ENCODE assay signal across 9 cellular contexts in genomic region chrX:47587091-47587891, GRCh38.
"Had no signal": no experiment of that assay in that cellular context is flagged by ENCODE, and none has a peak within 500 bp of the region (broad histone marks: within the 10 kb centered on the region; RNA-seq: fewer than 3 reads in every experiment).

No MANE protein-coding gene starts in this region.

- H3K36me3 ChIP-seq: upper lobe of right lung had no signal

- H3K27ac ChIP-seq: upper lobe of right lung had no signal

- H3K4me3 ChIP-seq: upper lobe of right lung had no signal

- ATAC-seq: activated naive CD4-positive, alpha-beta T cell treated with anti-CD3 and anti-CD28 coated beads, Interleukin-2, amount 50 U/mL, for 72 hours; stimulated activated naive CD8-positive, alpha-beta T cell treated with anti-CD3 and anti-CD28 coated beads, Interleukin-15, Interleukin-2, amounts not matched to agents 100 U/mL and 50 U/mL, for 24 hours; upper lobe of right lung had no signal

- H3K9me3 ChIP-seq: upper lobe of right lung had no signal

- H3K27ac Mint-ChIP-seq: activated naive CD4-positive, alpha-beta T cell treated with anti-CD3 and anti-CD28 coated beads, Interleukin-2, amount 50 U/mL, for 72 hours; activated T-cell treated with anti-CD3 and anti-CD28 coated beads, Interleukin-2, amount 50 U/mL, for 24 hours; natural killer cell treated with Interleukin-12 subunit alpha and Interleukin-12 subunit beta and Interleukin-15 and Interleukin-18, amount 100 ng/mL, for 72 hours had no signal

- H3K4me3 Mint-ChIP-seq: activated T-cell treated with anti-CD3 and anti-CD28 coated beads, Interleukin-2, amount 50 U/mL, for 24 hours; immature natural killer cell; natural killer cell treated with Interleukin-12 subunit alpha and Interleukin-12 subunit beta and Interleukin-15 and Interleukin-18, amount 100 ng/mL, for 72 hours had no signal

- H3K27me3 ChIP-seq: upper lobe of right lung had no signal

- H3K9me3 Mint-ChIP-seq: activated naive CD4-positive, alpha-beta T cell treated with anti-CD3 and anti-CD28 coated beads, Interleukin-2, amount 50 U/mL, for 72 hours; activated T-cell treated with anti-CD3 and anti-CD28 coated beads, Interleukin-2, amount 50 U/mL, for 24 hours; immature natural killer cell; natural killer cell treated with Interleukin-12 subunit alpha and Interleukin-12 subunit beta and Interleukin-15 and Interleukin-18, amount 100 ng/mL, for 72 hours had no signal

- H3K36me3 Mint-ChIP-seq: activated naive CD4-positive, alpha-beta T cell treated with anti-CD3 and anti-CD28 coated beads, Interleukin-2, amount 50 U/mL, for 72 hours; natural killer cell treated with Interleukin-12 subunit alpha and Interleukin-12 subunit beta and Interleukin-15 and Interleukin-18, amount 100 ng/mL, for 72 hours had no signal

- H3K4me1 ChIP-seq: upper lobe of right lung had no signal

- DNase-seq: activated effector memory CD4-positive, alpha-beta T cell treated with anti-CD3 and anti-CD28 coated beads, Interleukin-2, amount 50 U/mL, for 16 hours; activated T-cell treated with anti-CD3 and anti-CD28 coated beads, Interleukin-2, amount 50 U/mL, for 24 hours; effector CD8-positive, alpha-beta T cell; immature natural killer cell; stimulated activated CD4-positive, alpha-beta T cell treated with anti-CD3 and anti-CD28 coated beads, Interleukin-2, amount 100 ng/mL, for 48 hours; stimulated activated naive CD8-positive, alpha-beta T cell treated with anti-CD3 and anti-CD28 coated beads, Interleukin-15, Interleukin-2, amounts not matched to agents 100 U/mL and 50 U/mL, for 24 hours; upper lobe of right lung had no signal
